In genomic region chr5:122376305-122376704, GRCh38 we compare ENCODE assay signal across 24 cellular contexts.
DNase-seq lines count a peak whose midpoint lies in the region; ATAC-seq, FAIRE-seq and TF ChIP-seq lines count a peak whose summit lies in the region.
"Had no signal": no experiment of that assay in that cellular context is flagged by ENCODE, and none has a peak within 500 bp of the region (broad histone marks: within the 10 kb centered on the region; RNA-seq: fewer than 3 reads in every experiment).

No MANE protein-coding gene starts in this region.

- CTCF ChIA-PET in endothelial cell of umbilical vein (lab: Charles Lee): no interaction called here
- CTCF ChIA-PET in activated CD4-positive, alpha-beta T cell treated with anti-CD3 and anti-CD28 coated beads for 36 hours (lab: Charles Lee): interaction anchor here (0.6 kb wide), 1 partner anchor 119 kb away, joined by 3 read pairs; no protein-coding TSS in a partner anchor

- FAIRE-seq in endothelial cell of umbilical vein (lab: Jason Lieb, UNC): peak; percentile 42
- FAIRE-seq: A549, D721Med, GM12878, H54 had no signal

- H3K9ac ChIP-seq in endothelial cell of umbilical vein (replicated peaks; ENCODE audit: extremely low read depth, insufficient read depth, low read length): no peak overlapping the region
- H3K9ac ChIP-seq: BLaER1 treated with 17β-estradiol and CSF1 and Interleukin-3, amounts not matched to agents 10 nM and 100 nM had no signal

- H3K4me2 ChIP-seq in endothelial cell of umbilical vein (ENCODE audit: insufficient read depth, low read length): no peak overlapping the region
- H3K4me2 ChIP-seq: A549; BLaER1 treated with 17β-estradiol and CSF1 and Interleukin-3, amounts not matched to agents 10 nM and 100 nM had no signal

- no peaks in the 10 kb centered on the region for H3K79me2 ChIP-seq in endothelial cell of umbilical vein (ENCODE audit: control insufficient read depth, insufficient read depth, low read length)

- no peaks in the 10 kb centered on the region for H3K27me3 Mint-ChIP-seq in activated CD4-positive, alpha-beta T cell treated with anti-CD3 and anti-CD28 coated beads for 36 hours
- H3K27me3 Mint-ChIP-seq: CD4-positive, alpha-beta T cell; CD8-positive, alpha-beta memory T cell had no signal

- H3K4me3 ChIP-seq in right atrium auricular region (no peak overlapping the region), endothelial cell of umbilical vein (replicated peaks in 1 of 3; ENCODE audit: insufficient read depth in 1 of 3, low read depth in 1 of 3, low read length in 3 of 3) (no peak overlapping the region)
- H3K4me3 ChIP-seq: A549; BLaER1 treated with 17β-estradiol and CSF1 and Interleukin-3, amounts not matched to agents 10 nM and 100 nM; GM12878; HAP-1 had no signal

- H3K9me3 Mint-ChIP-seq in activated CD4-positive, alpha-beta T cell treated with anti-CD3 and anti-CD28 coated beads for 36 hours (ENCODE audit: low read depth): no peaks in the 10 kb centered on the region
- H3K9me3 Mint-ChIP-seq: CD4-positive, alpha-beta T cell; HFFc6 had no signal

- H3K27ac ChIP-seq in right atrium auricular region (peak overlapping the region in 1 of 2 donors; percentile 27), endothelial cell of umbilical vein (ENCODE audit: insufficient read depth, low read depth, low read length) (no peak overlapping the region)
- H3K27ac ChIP-seq: A549; BLaER1 treated with 17β-estradiol and CSF1 and Interleukin-3, amounts not matched to agents 10 nM and 100 nM had no signal

- H2AFZ ChIP-seq in endothelial cell of umbilical vein (ENCODE audit: low read depth, low read length): no peak overlapping the region

- ATAC-seq in Right ventricle myocardium superior (ENCODE audit: poor library complexity): peak; percentile 69
- ATAC-seq in sciatic nerve: peak; percentile 26
- ATAC-seq in activated CD4-positive, alpha-beta T cell treated with anti-CD3 and anti-CD28 coated beads for 36 hours: no peak
- no peak for ATAC-seq in GM18861 (IDR thresholded peaks at IDR 0.05; ENCODE audit: unreplicated experiment)
- ATAC-seq: A549, GM12878 had no signal

- no peaks in the 10 kb centered on the region for H3K36me3 ChIP-seq in right atrium auricular region
- no peaks in the 10 kb centered on the region for H3K36me3 ChIP-seq in endothelial cell of umbilical vein (ENCODE audit: control insufficient read depth in 2 of 2, extremely low read depth in 1 of 2, insufficient read depth in 2 of 2, low read length in 2 of 2)
- H3K36me3 ChIP-seq: BE2C; BLaER1 treated with 17β-estradiol and CSF1 and Interleukin-3, amounts not matched to agents 10 nM and 100 nM; HAP-1 had no signal

- H3K9me3 ChIP-seq in right atrium auricular region (no peaks in the 10 kb centered on the region), endothelial cell of umbilical vein (replicated peaks; ENCODE audit: control insufficient read depth, insufficient read depth, low read length) (no peaks in the 10 kb centered on the region)
- H3K9me3 ChIP-seq: A549; BE2C; BLaER1 treated with 17β-estradiol and CSF1 and Interleukin-3, amounts not matched to agents 10 nM and 100 nM; HAP-1 had no signal

- POLR2A ChIA-PET in endothelial cell of umbilical vein (lab: Charles Lee): no interaction called here
- POLR2A ChIA-PET in activated CD4-positive, alpha-beta T cell treated with anti-CD3 and anti-CD28 coated beads for 36 hours (lab: Charles Lee): no interaction called here

- no peaks in the 10 kb centered on the region for H3K4me1 ChIP-seq in right atrium auricular region
- no peaks in the 10 kb centered on the region for H3K4me1 ChIP-seq in endothelial cell of umbilical vein (ENCODE audit: control insufficient read depth, extremely low read depth, insufficient read depth, low read length)
- H3K4me1 ChIP-seq: A549; BE2C; BLaER1 treated with 17β-estradiol and CSF1 and Interleukin-3, amounts not matched to agents 10 nM and 100 nM; HAP-1 had no signal

- H3K4me1 Mint-ChIP-seq in activated CD4-positive, alpha-beta T cell treated with anti-CD3 and anti-CD28 coated beads for 36 hours: no peaks in the 10 kb centered on the region
- H3K4me1 Mint-ChIP-seq: CD14-positive monocyte; CD8-positive, alpha-beta memory T cell had no signal

- no peak overlapping the region for H3K27ac Mint-ChIP-seq in activated CD4-positive, alpha-beta T cell treated with anti-CD3 and anti-CD28 coated beads for 36 hours
- H3K27ac Mint-ChIP-seq: CD14-positive monocyte; CD4-positive, alpha-beta T cell; CD8-positive, alpha-beta memory T cell; HFFc6 had no signal

- no peak for DNase-seq in Right ventricle myocardium superior
- no peak for DNase-seq in right atrium auricular region (ENCODE audit: low spot score)
- no peak for DNase-seq in endothelial cell of umbilical vein (ENCODE audit: low read depth, low spot score)
- DNase-seq in sciatic nerve (ENCODE audit: low spot score): no peak
- no peak for DNase-seq in activated CD4-positive, alpha-beta T cell treated with anti-CD3 and anti-CD28 coated beads for 36 hours
- DNase-seq: 8988T; ACHN; BE2C; CD4-positive, alpha-beta T cell; CD8-positive, alpha-beta memory T cell; DMS 273 treated with DMSO at 0.1 percent for 48 hours; DMS79; EL; GDM1; GOT3; HFFc6 had no signal

- H3K27me3 ChIP-seq in right atrium auricular region (no peaks in the 10 kb centered on the region), endothelial cell of umbilical vein (ENCODE audit: control insufficient read depth in 2 of 2, insufficient read depth in 2 of 2, low read length in 2 of 2) (no peaks in the 10 kb centered on the region)
- H3K27me3 ChIP-seq: BE2C; BLaER1 treated with 17β-estradiol and CSF1 and Interleukin-3, amounts not matched to agents 10 nM and 100 nM had no signal

- H3K9me1 ChIP-seq in endothelial cell of umbilical vein (replicated peaks; ENCODE audit: control insufficient read depth, extremely low read depth, insufficient read depth, low read length): no peaks in the 10 kb centered on the region

- no peak for TF ChIP-seq CTCF in right atrium auricular region (IDR thresholded peaks at IDR 0.05)
- no peak for TF ChIP-seq CTCF in endothelial cell of umbilical vein (IDR thresholded peaks at IDR 0.05; ENCODE audit: extremely low read depth in 1 of 2, insufficient read depth in 1 of 2, low read depth in 1 of 2, low read length in 2 of 2)

- intact Hi-C loops in Right ventricle myocardium superior (cut with DNase I) (no loop called here), endothelial cell of umbilical vein (cut with micrococcal nuclease) (no loop called here), sciatic nerve (cut with DNase I) (no loop called here)
- intact Hi-C loops in activated CD4-positive, alpha-beta T cell treated with anti-CD3 and anti-CD28 coated beads for 36 hours (cut with DNase I, micrococcal nuclease): no loop called here

- dilution Hi-C loops in endothelial cell of umbilical vein (cut with MboI; ENCODE audit: extremely low pct_ligation_motif_present, low sequenced_read_pairs): no loop called here

- no peaks in the 10 kb centered on the region for H4K20me1 ChIP-seq in endothelial cell of umbilical vein (replicated peaks; ENCODE audit: control insufficient read depth, extremely low read depth, insufficient read depth, low read length)
- H4K20me1 ChIP-seq: BLaER1 treated with 17β-estradiol and CSF1 and Interleukin-3, amounts not matched to agents 10 nM and 100 nM had no signal

- H3K4me3 Mint-ChIP-seq in activated CD4-positive, alpha-beta T cell treated with anti-CD3 and anti-CD28 coated beads for 36 hours: no peak overlapping the region
- H3K4me3 Mint-ChIP-seq: CD14-positive monocyte; CD4-positive, alpha-beta T cell; CD8-positive, alpha-beta memory T cell; HFFc6 had no signal

- no TSS peak for BruUV-seq in endothelial cell of umbilical vein (replicated peaks; lab: Mats Ljungman, UMichigan)

- no peaks in the 10 kb centered on the region for H3K36me3 Mint-ChIP-seq in activated CD4-positive, alpha-beta T cell treated with anti-CD3 and anti-CD28 coated beads for 36 hours (ENCODE audit: low read depth)
- H3K36me3 Mint-ChIP-seq: CD14-positive monocyte; CD8-positive, alpha-beta memory T cell had no signal

- no peak for TF ChIP-seq POLR2A in endothelial cell of umbilical vein (IDR thresholded peaks at IDR 0.05; ENCODE audit: low read depth, low read length)

TF ChIP-seq in endothelial cell of umbilical vein, 7 proteins besides CTCF, POLR2A, EP300 and RAD21:
- no peak for TF ChIP-seq GATA2 (IDR thresholded peaks at IDR 0.05; ENCODE audit: insufficient read depth, insufficient read length, low read depth, low read length)
- TF ChIP-seq POLR2AphosphoS5 (IDR thresholded peaks at IDR 0.05; ENCODE audit: insufficient read depth, low read depth, low read length): no peak
- TF ChIP-seq JUN (IDR thresholded peaks at IDR 0.05; ENCODE audit: borderline replicate concordance, insufficient read depth, insufficient read length, low read depth): no peak
- TF ChIP-seq EZH2 (IDR thresholded peaks at IDR 0.05; ENCODE audit: borderline replicate concordance, low read depth, low read length, severe bottlenecking): no peak
- no peak for TF ChIP-seq FOS (IDR thresholded peaks at IDR 0.05; ENCODE audit: borderline replicate concordance, insufficient read depth, low read length)
- TF ChIP-seq, protein P1, sequence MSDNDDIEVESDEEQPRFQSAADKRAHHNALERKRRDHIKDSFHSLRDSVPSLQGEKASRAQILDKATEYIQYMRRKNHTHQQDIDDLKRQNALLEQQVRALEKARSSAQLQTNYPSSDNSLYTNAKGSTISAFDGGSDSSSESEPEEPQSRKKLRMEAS (IDR thresholded peaks at IDR 0.05; ENCODE audit: insufficient read depth, insufficient read length): no peak
- TF ChIP-seq MYC (IDR thresholded peaks at IDR 0.05; ENCODE audit: low read depth, low read length): no peak

Comparison
In these comparisons a context has a peak if more than half of its experiments do, and no peak if none do; other contexts are left out.
1. ATAC-seq: peak in Right ventricle myocardium superior (single experiment) and sciatic nerve (single experiment); none in activated CD4-positive, alpha-beta T cell treated with anti-CD3 and anti-CD28 coated beads for 36 hours (single experiment) and GM18861 (single experiment).